In the genomic region with DNA sequence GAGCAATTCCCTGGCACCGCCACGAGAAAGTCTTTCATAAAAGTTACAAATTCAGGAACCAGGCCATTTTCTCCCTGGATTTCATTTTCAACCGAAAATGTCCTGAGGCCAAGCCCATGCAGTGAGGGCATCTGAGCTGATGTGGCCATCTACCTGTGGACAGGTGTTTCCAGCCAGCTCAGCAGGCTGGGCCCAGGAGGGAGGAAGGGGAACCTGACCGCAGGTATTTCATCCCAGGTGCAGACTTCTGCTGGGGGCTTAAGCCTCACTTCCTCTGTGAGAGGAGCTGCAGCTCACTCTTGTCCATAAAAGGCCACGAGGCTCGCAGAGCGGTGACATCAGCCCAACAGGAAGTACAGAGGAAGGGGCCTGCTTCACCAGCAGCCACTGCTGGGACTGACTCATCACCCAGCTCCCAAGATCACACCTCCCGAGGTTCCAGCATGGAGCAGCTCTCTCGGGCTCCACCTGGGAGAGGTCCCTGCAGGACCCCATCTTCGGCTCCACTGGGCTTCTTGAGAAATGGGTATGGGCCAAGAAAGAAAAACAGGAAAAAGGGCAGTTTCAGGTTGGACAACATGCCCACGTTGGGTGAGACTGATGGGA, we compare ENCODE assay signal across 8 cellular contexts. TPM values are rescaled to one million over a fixed set of nuclear protein-coding genes. Genes with fewer than 3 reads are reported as not detected.
DNase-seq lines count a peak whose midpoint lies in the region; ATAC-seq, FAIRE-seq and TF ChIP-seq lines count a peak whose summit lies in the region.

No MANE protein-coding gene starts in this region.

- H3K4me3 Mint-ChIP-seq in activated CD8-positive, alpha-beta T cell treated with anti-CD3 and anti-CD28 coated beads, Interleukin-2, amount 10 ng/mL, durations not matched to agents 7 days and 5 days: peak overlapping the region; percentile 85
- H3K4me3 Mint-ChIP-seq in stimulated activated naive CD8-positive, alpha-beta T cell treated with anti-CD3 and anti-CD28 coated beads, Interleukin-15, Interleukin-2, amounts not matched to agents 100 ng/mL and 50 ng/mL, for 24 hours: peak overlapping the region; percentile 86

- CTCF ChIA-PET in activated CD8-positive, alpha-beta T cell treated with anti-CD3 and anti-CD28 coated beads, Interleukin-2, amount 10 ng/mL, durations not matched to agents 7 days and 5 days (lab: Charles Lee): interaction anchor here (1.0 to 5.5 kb wide), 16 partner anchors 20 to 155 kb away, joined by 3 to 50 read pairs (median 7); partner anchors contain the start of gene MYH9

- H3K36me3 Mint-ChIP-seq in activated CD8-positive, alpha-beta T cell treated with anti-CD3 and anti-CD28 coated beads, Interleukin-2, amount 10 ng/mL, durations not matched to agents 7 days and 5 days (ENCODE audit: low read depth): peaks cover 99% of the 10 kb centered on the region
- H3K36me3 Mint-ChIP-seq in stimulated activated naive CD8-positive, alpha-beta T cell treated with anti-CD3 and anti-CD28 coated beads, Interleukin-15, Interleukin-2, amounts not matched to agents 100 ng/mL and 50 ng/mL, for 24 hours (ENCODE audit: low read depth): peaks cover 97% of the 10 kb centered on the region

- POLR2A ChIA-PET in activated CD8-positive, alpha-beta T cell treated with anti-CD3 and anti-CD28 coated beads, Interleukin-2, amount 10 ng/mL, durations not matched to agents 7 days and 5 days (lab: Charles Lee): interaction anchor here (0.7 to 5.0 kb wide), 18 partner anchors 10 to 198 kb away, joined by 3 to 60 read pairs (median 4); partner anchors contain the start of gene EIF3D

- peak; percentile 60 for ATAC-seq in HG02678 (IDR thresholded peaks at IDR 0.05; ENCODE audit: unreplicated experiment)
- peak; percentile 59 for ATAC-seq in activated CD8-positive, alpha-beta T cell treated with anti-CD3 and anti-CD28 coated beads, Interleukin-2, amount 10 ng/mL, durations not matched to agents 7 days and 5 days

- FAIRE-seq in D721Med (lab: Jason Lieb, UNC): no peak

- H3K4me3 ChIP-seq in muscle layer of duodenum (ENCODE audit: low read depth in 1 of 2, low read length in 2 of 2): peak overlapping the region; percentile 24 to 27

- peak overlapping the region; percentile 99 for H3K27ac Mint-ChIP-seq in activated CD8-positive, alpha-beta T cell treated with anti-CD3 and anti-CD28 coated beads, Interleukin-2, amount 10 ng/mL, durations not matched to agents 7 days and 5 days
- H3K27ac Mint-ChIP-seq in stimulated activated naive CD8-positive, alpha-beta T cell treated with anti-CD3 and anti-CD28 coated beads, Interleukin-15, Interleukin-2, amounts not matched to agents 100 ng/mL and 50 ng/mL, for 24 hours: peak overlapping the region; percentile 100

- peak; percentile 83 for DNase-seq in GM10266 (ENCODE audit: extremely low spot score)
- peak; percentile 15 to 20 for DNase-seq in NCI-H446 (lab: John Stamatoyannopoulos, UW)
- peak; percentile 91 for DNase-seq in activated CD8-positive, alpha-beta T cell treated with anti-CD3 and anti-CD28 coated beads, Interleukin-2, amount 10 ng/mL, durations not matched to agents 7 days and 5 days
- DNase-seq in epithelial cell of prostate (ENCODE audit: low read depth, low spot score): peak; percentile 94
- DNase-seq in D721Med (ENCODE audit: insufficient read length, low spot score): no peak

- no peaks in the 10 kb centered on the region for H3K9me3 Mint-ChIP-seq in activated CD8-positive, alpha-beta T cell treated with anti-CD3 and anti-CD28 coated beads, Interleukin-2, amount 10 ng/mL, durations not matched to agents 7 days and 5 days (ENCODE audit: insufficient read depth)
- H3K9me3 Mint-ChIP-seq in stimulated activated naive CD8-positive, alpha-beta T cell treated with anti-CD3 and anti-CD28 coated beads, Interleukin-15, Interleukin-2, amounts not matched to agents 100 ng/mL and 50 ng/mL, for 24 hours: no peaks in the 10 kb centered on the region

- H3K9me3 ChIP-seq in muscle layer of duodenum (ENCODE audit: control insufficient read depth in 1 of 2, low read length in 2 of 2): no peaks in the 10 kb centered on the region

- H3K4me1 Mint-ChIP-seq in activated CD8-positive, alpha-beta T cell treated with anti-CD3 and anti-CD28 coated beads, Interleukin-2, amount 10 ng/mL, durations not matched to agents 7 days and 5 days (ENCODE audit: low read depth): peaks cover 99% of the 10 kb centered on the region
- peaks cover 96% of the 10 kb centered on the region for H3K4me1 Mint-ChIP-seq in stimulated activated naive CD8-positive, alpha-beta T cell treated with anti-CD3 and anti-CD28 coated beads, Interleukin-15, Interleukin-2, amounts not matched to agents 100 ng/mL and 50 ng/mL, for 24 hours (ENCODE audit: low read depth)

- H3K4me1 ChIP-seq in muscle layer of duodenum (ENCODE audit: control insufficient read depth in 1 of 2, insufficient read depth in 2 of 2, low read length in 2 of 2): peaks cover 69 to 97% of the 10 kb centered on the region in 2 donors

- no peaks in the 10 kb centered on the region for H3K27me3 ChIP-seq in muscle layer of duodenum (ENCODE audit: low read depth, low read length)

- H3K36me3 ChIP-seq in muscle layer of duodenum (ENCODE audit: control insufficient read depth in 1 of 2, insufficient read depth in 2 of 2, low read length in 2 of 2): peaks cover 32 to 59% of the 10 kb centered on the region in 2 donors

- TF ChIP-seq CTCF in GM10266 (IDR thresholded peaks at IDR 0.05; ENCODE audit: control insufficient read depth, insufficient read depth, low read depth, missing control alignments) (no peak), D721Med (IDR thresholded peaks at IDR 0.05; ENCODE audit: insufficient read depth, missing control alignments) (no peak)

- H3K27me3 Mint-ChIP-seq in activated CD8-positive, alpha-beta T cell treated with anti-CD3 and anti-CD28 coated beads, Interleukin-2, amount 10 ng/mL, durations not matched to agents 7 days and 5 days (ENCODE audit: low read depth): no peaks in the 10 kb centered on the region
- no peaks in the 10 kb centered on the region for H3K27me3 Mint-ChIP-seq in stimulated activated naive CD8-positive, alpha-beta T cell treated with anti-CD3 and anti-CD28 coated beads, Interleukin-15, Interleukin-2, amounts not matched to agents 100 ng/mL and 50 ng/mL, for 24 hours

- H3K27ac ChIP-seq in epithelial cell of prostate (peak overlapping the region; percentile 99), muscle layer of duodenum (ENCODE audit: low read length) (peak overlapping the region; percentile 97)

RNA-seq across cellular contexts. Expression of gene MYH9, which starts 56.4 kb away (rescaled TPM):
- total RNA-seq in activated CD8-positive, alpha-beta T cell treated with anti-CD3 and anti-CD28 coated beads, Interleukin-2, amount 10 ng/mL, durations not matched to agents 7 days and 5 days: 100 to 1,000 TPM; 857 to 883 TPM
